Comparison of ENCODE assay signal across 13 cellular contexts in the genomic region with DNA sequence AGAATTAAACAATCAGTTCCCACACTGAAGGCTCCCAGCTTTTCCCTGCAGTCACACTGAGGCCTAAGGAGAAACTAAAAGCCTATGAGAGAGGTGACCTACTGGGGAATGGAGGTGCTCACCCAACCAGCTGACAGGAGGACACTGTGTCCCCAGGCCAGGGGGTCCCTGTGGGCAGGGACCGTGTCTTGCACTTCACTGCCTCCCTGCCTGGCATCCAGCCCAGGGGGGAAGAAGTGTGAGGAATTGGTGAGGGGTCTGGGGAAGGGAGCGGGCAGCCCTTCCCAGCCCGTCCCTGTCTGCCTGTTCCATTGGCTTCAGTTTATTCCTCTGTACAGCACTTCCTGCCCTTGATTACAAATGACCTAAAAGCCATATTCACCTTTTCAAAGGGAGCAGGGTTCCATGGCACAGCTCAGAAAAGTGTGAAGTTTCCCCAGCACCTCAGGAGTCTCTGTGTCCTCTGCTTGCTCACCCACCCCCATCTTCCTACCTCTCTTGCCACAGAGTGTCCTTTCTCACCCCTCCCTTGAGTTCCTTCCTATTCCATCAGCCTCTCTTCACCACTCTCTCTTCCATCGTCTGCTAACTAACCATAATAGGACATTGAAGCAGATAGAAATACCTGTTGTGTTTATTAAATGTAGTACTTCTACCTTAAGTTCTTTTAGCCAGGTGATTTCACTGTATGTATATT. TPM values are rescaled to one million over a fixed set of nuclear protein-coding genes. Genes with fewer than 3 reads are reported as not detected.
DNase-seq lines count a peak whose midpoint lies in the region; ATAC-seq, FAIRE-seq and TF ChIP-seq lines count a peak whose summit lies in the region.
"Had no signal": no experiment of that assay in that cellular context is flagged by ENCODE, and none has a peak within 500 bp of the region (broad histone marks: within the 10 kb centered on the region; RNA-seq: fewer than 3 reads in every experiment).

No MANE protein-coding gene starts in this region.

- peak overlapping the region; percentile 87 for H3K4me3 ChIP-seq in CD4-positive, CD25-positive, alpha-beta regulatory T cell (ENCODE audit: low read depth, low read length)
- H3K4me3 ChIP-seq in parathyroid adenoma (ENCODE audit: low read depth, low read length) (no peak overlapping the region), uterus (no peak overlapping the region)
- H3K4me3 ChIP-seq: left lung had no signal

- peak overlapping the region; percentile 90 to 100 (median 95) for H3K27ac Mint-ChIP-seq in CD4-positive, CD25-positive, alpha-beta regulatory T cell
- peak overlapping the region; percentile 85 for H3K27ac Mint-ChIP-seq in activated naive CD8-positive, alpha-beta T cell treated with anti-CD3 and anti-CD28 coated beads, Interleukin-2, amount 50 U/mL, for 24 hours
- H3K27ac Mint-ChIP-seq: endodermal cell had no signal

- no peak for TF ChIP-seq POLR2A in uterus (IDR thresholded peaks at IDR 0.05)

- no peak for ATAC-seq in CD4-positive, CD25-positive, alpha-beta regulatory T cell (ENCODE audit: low read depth in 2 of 2)
- peak; percentile 37 for ATAC-seq in activated naive CD8-positive, alpha-beta T cell treated with anti-CD3 and anti-CD28 coated beads, Interleukin-2, amount 50 U/mL, for 24 hours

- no peak for FAIRE-seq in RCC 7860 (lab: Jason Lieb, UNC)

- no peaks in the 10 kb centered on the region for H3K9me3 Mint-ChIP-seq in CD4-positive, CD25-positive, alpha-beta regulatory T cell
- no peaks in the 10 kb centered on the region for H3K9me3 Mint-ChIP-seq in activated naive CD8-positive, alpha-beta T cell treated with anti-CD3 and anti-CD28 coated beads, Interleukin-2, amount 50 U/mL, for 24 hours
- H3K9me3 Mint-ChIP-seq: endodermal cell had no signal

- H3K9me3 ChIP-seq in CD4-positive, CD25-positive, alpha-beta regulatory T cell (ENCODE audit: control insufficient read depth in 2 of 2, low read length in 2 of 2): no peaks in the 10 kb centered on the region
- H3K9me3 ChIP-seq in KOPT-K1 (ENCODE audit: insufficient read depth, low read length, poor library complexity, severe bottlenecking) (no peaks in the 10 kb centered on the region), parathyroid adenoma (ENCODE audit: control insufficient read depth, low read length) (no peaks in the 10 kb centered on the region), uterus (no peaks in the 10 kb centered on the region)
- H3K9me3 ChIP-seq: left lung had no signal

- H3K79me2 ChIP-seq in parathyroid adenoma: peaks cover 4% of the 10 kb centered on the region

- H3K4me2 ChIP-seq in parathyroid adenoma (ENCODE audit: low read length): no peak overlapping the region

- intact Hi-C loops in uterus (cut with DNase I; ENCODE audit: low total_unique reads): no loop called here

- peaks cover 83% of the 10 kb centered on the region for H3K4me1 ChIP-seq in CD4-positive, CD25-positive, alpha-beta regulatory T cell (ENCODE audit: control insufficient read depth, insufficient read depth, low read length, poor library complexity, severe bottlenecking)
- H3K4me1 ChIP-seq in parathyroid adenoma: peaks cover 5% of the 10 kb centered on the region
- no peaks in the 10 kb centered on the region for H3K4me1 ChIP-seq in uterus

- H2AFZ ChIP-seq in parathyroid adenoma: no peak overlapping the region

- peaks cover 2% of the 10 kb centered on the region for H3K36me3 ChIP-seq in CD4-positive, CD25-positive, alpha-beta regulatory T cell (ENCODE audit: control insufficient read depth, insufficient read depth, low read length)
- no peaks in the 10 kb centered on the region for H3K36me3 ChIP-seq in KOPT-K1 (ENCODE audit: insufficient read depth, low read length)
- no peaks in the 10 kb centered on the region for H3K36me3 ChIP-seq in parathyroid adenoma (ENCODE audit: control insufficient read depth, insufficient read depth, low read length)
- H3K36me3 ChIP-seq in uterus: no peaks in the 10 kb centered on the region
- H3K36me3 ChIP-seq: left lung had no signal

- DNase-seq in CD4-positive, CD25-positive, alpha-beta regulatory T cell: peak in 1 of 3 donors; percentile 33
- DNase-seq in activated naive CD8-positive, alpha-beta T cell treated with anti-CD3 and anti-CD28 coated beads, Interleukin-2, amount 50 U/mL, for 24 hours: peak; percentile 16
- DNase-seq in RCC 7860 (ENCODE audit: low spot score) (no peak), SHP77 (lab: John Stamatoyannopoulos, UW) (no peak), uterus (no peak), COLO829 (ENCODE audit: low spot score) (no peak)
- DNase-seq: Calu3, endodermal cell, H7, left lung, NCI-H1105 had no signal

- TF ChIP-seq CTCF in parathyroid adenoma (IDR thresholded peaks at IDR 0.05): no peak
- TF ChIP-seq CTCF in uterus (IDR thresholded peaks at IDR 0.05): no peak

- H3K4me1 Mint-ChIP-seq in CD4-positive, CD25-positive, alpha-beta regulatory T cell: peaks cover 26 to 92% (median 78%) of the 10 kb centered on the region in 4 donors
- H3K4me1 Mint-ChIP-seq in activated naive CD8-positive, alpha-beta T cell treated with anti-CD3 and anti-CD28 coated beads, Interleukin-2, amount 50 U/mL, for 24 hours: peaks cover 88% of the 10 kb centered on the region
- H3K4me1 Mint-ChIP-seq: endodermal cell had no signal

- no peaks in the 10 kb centered on the region for H3K27me3 Mint-ChIP-seq in CD4-positive, CD25-positive, alpha-beta regulatory T cell
- H3K27me3 Mint-ChIP-seq in activated naive CD8-positive, alpha-beta T cell treated with anti-CD3 and anti-CD28 coated beads, Interleukin-2, amount 50 U/mL, for 24 hours: no peaks in the 10 kb centered on the region

- H3K4me3 Mint-ChIP-seq in CD4-positive, CD25-positive, alpha-beta regulatory T cell: peak overlapping the region; percentile 83 to 89 (median 86)
- H3K4me3 Mint-ChIP-seq in activated naive CD8-positive, alpha-beta T cell treated with anti-CD3 and anti-CD28 coated beads, Interleukin-2, amount 50 U/mL, for 24 hours: peak overlapping the region; percentile 59
- H3K4me3 Mint-ChIP-seq: endodermal cell had no signal

- peaks cover 15% of the 10 kb centered on the region for H3K36me3 Mint-ChIP-seq in CD4-positive, CD25-positive, alpha-beta regulatory T cell
- H3K36me3 Mint-ChIP-seq in activated naive CD8-positive, alpha-beta T cell treated with anti-CD3 and anti-CD28 coated beads, Interleukin-2, amount 50 U/mL, for 24 hours (ENCODE audit: low read depth): no peaks in the 10 kb centered on the region

- H3K27ac ChIP-seq in CD4-positive, CD25-positive, alpha-beta regulatory T cell (ENCODE audit: insufficient read depth, low read length, poor library complexity, severe bottlenecking): peak overlapping the region; percentile 81
- H3K27ac ChIP-seq in KOPT-K1 (ENCODE audit: low read depth, low read length, poor library complexity, severe bottlenecking): peak overlapping the region; percentile 37
- peak overlapping the region; percentile 1 for H3K27ac ChIP-seq in parathyroid adenoma
- H3K27ac ChIP-seq in uterus: no peak overlapping the region

- H3K27me3 ChIP-seq in CD4-positive, CD25-positive, alpha-beta regulatory T cell (ENCODE audit: control insufficient read depth, insufficient read depth, low read length): no peaks in the 10 kb centered on the region
- H3K27me3 ChIP-seq in parathyroid adenoma (ENCODE audit: control insufficient read depth, insufficient read depth, low read length) (no peaks in the 10 kb centered on the region), uterus (no peaks in the 10 kb centered on the region)
- H3K27me3 ChIP-seq: left lung had no signal

- no peak overlapping the region for H3K9ac ChIP-seq in parathyroid adenoma

RNA-seq across cellular contexts. Expression of gene OTULINL, which starts 12.9 kb away (rescaled TPM):
- total RNA-seq in CD4-positive, CD25-positive, alpha-beta regulatory T cell: 47.1 TPM
- polyA plus RNA-seq in CD4-positive, CD25-positive, alpha-beta regulatory T cell: 10 to 100 TPM; 41.5 to 69.4 (median 51.9) TPM
- total RNA-seq in uterus: 10 to 100 TPM in 1 of 4 donors, 1 to 10 TPM in 3; 1.0 to 16.1 (median 3.8) TPM

Comparison
In these comparisons a context has a peak if more than half of its experiments do, and no peak if none do; other contexts are left out.
1. H3K27ac ChIP-seq: peak in CD4-positive, CD25-positive, alpha-beta regulatory T cell (single experiment), KOPT-K1 (single experiment) and parathyroid adenoma (single experiment); none in uterus (0 of 2).